ENCODE assay signal across 10 cellular contexts in the genomic region with DNA sequence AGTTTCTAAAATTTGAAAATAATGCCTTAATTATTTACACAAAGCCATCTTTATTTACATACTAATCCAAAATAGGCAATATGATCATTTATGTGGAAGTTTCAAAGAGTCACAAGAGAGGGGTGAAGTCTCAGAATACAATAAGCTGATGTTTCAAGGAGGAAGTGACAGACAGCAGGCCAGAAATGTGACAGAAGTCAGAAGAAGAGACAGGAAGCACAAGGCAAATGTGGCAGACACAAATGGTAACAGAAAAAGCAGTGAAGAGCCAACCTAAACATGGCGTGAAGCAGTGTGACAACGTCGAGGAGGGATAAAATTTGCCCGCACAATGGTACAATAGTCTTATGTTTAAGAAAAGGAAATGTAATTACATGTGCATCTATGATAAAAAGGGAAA.
DNase-seq lines count a peak whose midpoint lies in the region; ATAC-seq lines count a peak whose summit lies in the region.
"Had no signal": no experiment of that assay in that cellular context is flagged by ENCODE, and none has a peak within 500 bp of the region (broad histone marks: within the 10 kb centered on the region; RNA-seq: fewer than 3 reads in every experiment).

No MANE protein-coding gene starts in this region.

- ATAC-seq in GM18873 (IDR thresholded peaks at IDR 0.05; ENCODE audit: low FRiP score, unreplicated experiment) (peak; percentile 65), HG02759 (IDR thresholded peaks at IDR 0.05; ENCODE audit: unreplicated experiment) (peak; percentile 56), HG02970 (IDR thresholded peaks at IDR 0.05; ENCODE audit: low FRiP score, unreplicated experiment) (no peak)

- peak; percentile 29 for DNase-seq in Ammon's horn (ENCODE audit: low spot score)
- DNase-seq in MV-4-11 (lab: John Stamatoyannopoulos, UW): peak; percentile 46
- no peak for DNase-seq in RKO (ENCODE audit: low spot score)
- DNase-seq in activated CD4-positive, alpha-beta T cell treated with anti-CD3 and anti-CD28 coated beads for 1 hour: no peak
- no peak for DNase-seq in NOMO-1 treated with DMSO at 0.1 percent for 48 hours (lab: John Stamatoyannopoulos, UW; ENCODE audit: unreplicated experiment)
- DNase-seq: activated CD8-positive, alpha-beta memory T cell treated with anti-CD3 and anti-CD28 coated beads, Interleukin-2, amount 50 U/mL, for 48 hours; posterior cingulate gyrus had no signal

Comparison
In these comparisons a context has a peak if more than half of its experiments do, and no peak if none do; other contexts are left out.
1. DNase-seq: peak in Ammon's horn (single experiment) and MV-4-11 (single experiment); none in RKO (single experiment), activated CD4-positive, alpha-beta T cell treated with anti-CD3 and anti-CD28 coated beads for 1 hour (single experiment) and NOMO-1 treated with DMSO at 0.1 percent for 48 hours (single experiment).